40 cellular contexts compared by ENCODE assay signal in the genomic region with DNA sequence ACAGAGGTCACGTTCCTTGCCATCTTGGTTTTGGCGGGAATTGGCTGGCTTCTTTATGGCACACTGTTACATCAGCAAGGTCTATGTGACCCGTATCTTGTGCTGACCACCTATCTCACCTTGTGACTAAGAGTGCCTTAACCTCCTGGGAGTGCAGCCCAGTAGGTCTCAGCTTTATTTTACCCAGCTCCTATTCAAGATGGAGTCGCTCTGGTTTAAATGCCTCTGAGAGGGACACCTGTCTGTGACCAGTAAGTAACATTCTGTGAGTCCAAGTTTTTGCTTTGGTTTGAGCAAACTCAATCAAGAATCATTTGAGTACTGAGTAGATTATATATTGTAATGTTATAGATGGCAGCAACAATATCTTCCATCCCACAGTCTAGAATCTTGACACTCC.
"Had no signal": no experiment of that assay in that cellular context is flagged by ENCODE, and none has a peak within 500 bp of the region (broad histone marks: within the 10 kb centered on the region; RNA-seq: fewer than 3 reads in every experiment).

No MANE protein-coding gene starts in this region.

- H3K4me1 ChIP-seq: adrenal gland, ascending aorta, body of pancreas, breast epithelium had no signal

- H3K36me3 Mint-ChIP-seq: activated naive CD4-positive, alpha-beta T cell treated with anti-CD3 and anti-CD28 coated beads, Interleukin-2, amount 10 ng/mL, durations not matched to agents 7 days and 5 days; activated naive CD4-positive, alpha-beta T cell treated with anti-CD3 and anti-CD28 coated beads, Interleukin-2, amount 50 U/mL, for 24 hours; activated naive CD4-positive, alpha-beta T cell treated with anti-CD3 and anti-CD28 coated beads, Interleukin-2, amount 50 U/mL, for 72 hours; activated naive CD8-positive, alpha-beta T cell; activated naive CD8-positive, alpha-beta T cell treated with anti-CD3 and anti-CD28 coated beads for 36 hours; activated naive CD8-positive, alpha-beta T cell treated with anti-CD3 and anti-CD28 coated beads, Interleukin-2, amount 10 ng/mL, durations not matched to agents 7 days and 5 days; brain had no signal

- DNase-seq: activated effector memory CD4-positive, alpha-beta T cell treated with anti-CD3 and anti-CD28 coated beads, Interleukin-2, amount 50 U/mL, for 16 hours; activated effector memory CD4-positive, alpha-beta T cell treated with Interleukin-2 at 50 U/mL for 16 hours; activated gamma-delta T cell; activated gamma-delta T cell treated with Interleukin-2 at 50 U/mL for 16 hours; activated naive CD4-positive, alpha-beta T cell; activated naive CD4-positive, alpha-beta T cell treated with anti-CD3 and anti-CD28 coated beads for 36 hours; activated naive CD4-positive, alpha-beta T cell treated with anti-CD3 and anti-CD28 coated beads, Interleukin-2, amount 10 ng/mL, durations not matched to agents 7 days and 5 days; activated naive CD4-positive, alpha-beta T cell treated with anti-CD3 and anti-CD28 coated beads, Interleukin-2, amount 50 U/mL, for 16 hours; activated naive CD4-positive, alpha-beta T cell treated with Interleukin-2 at 50 U/mL for 16 hours; activated naive CD8-positive, alpha-beta T cell treated with anti-CD3 and anti-CD28 coated beads for 36 hours; activated naive CD8-positive, alpha-beta T cell treated with anti-CD3 and anti-CD28 coated beads, Interleukin-2, amount 10 ng/mL, durations not matched to agents 7 days and 5 days; activated naive CD8-positive, alpha-beta T cell treated with anti-CD3 and anti-CD28 coated beads, Interleukin-2, amount 50 U/mL, for 24 hours; activated T-cell treated with anti-CD3 and anti-CD28 coated beads, Interleukin-2, amount 50 U/mL, for 1 hour; activated T-cell treated with anti-CD3 and anti-CD28 coated beads, Interleukin-2, amount 50 U/mL, for 24 hours; activated T-cell treated with anti-CD3 and anti-CD28 coated beads, Interleukin-2, amount 50 U/mL, for 4 hours; activated T-cell treated with anti-CD3 and anti-CD28 coated beads, Interleukin-2, amount 50 U/mL, for 48 hours; activated T-cell treated with anti-CD3 and anti-CD28 coated beads, Interleukin-2, amount 50 U/mL, for 72 hours; adrenal gland; amniotic stem cell; amygdala; anterior cingulate cortex; aorta; body of pancreas; brain microvascular endothelial cell; caudate nucleus; central memory CD4-positive, alpha-beta T cell; cerebellar nuclear complex had no signal

- H3K4me1 Mint-ChIP-seq: activated naive CD4-positive, alpha-beta T cell treated with anti-CD3 and anti-CD28 coated beads, Interleukin-2, amount 10 ng/mL, durations not matched to agents 7 days and 5 days; activated naive CD4-positive, alpha-beta T cell treated with anti-CD3 and anti-CD28 coated beads, Interleukin-2, amount 50 U/mL, for 24 hours; activated naive CD8-positive, alpha-beta T cell treated with anti-CD3 and anti-CD28 coated beads for 36 hours; activated naive CD8-positive, alpha-beta T cell treated with anti-CD3 and anti-CD28 coated beads, Interleukin-2, amount 10 ng/mL, durations not matched to agents 7 days and 5 days; activated naive CD8-positive, alpha-beta T cell treated with anti-CD3 and anti-CD28 coated beads, Interleukin-2, amount 50 U/mL, for 24 hours; activated T-helper 17 cell treated with anti-CD3 and anti-CD28 coated beads, Interleukin-2, amount 50 U/mL, for 72 hours; brain; central memory CD8-positive, alpha-beta T cell had no signal

- H3K9me3 ChIP-seq: adrenal gland, ascending aorta, body of pancreas, breast epithelium had no signal

- H3K27me3 Mint-ChIP-seq: activated naive CD4-positive, alpha-beta T cell treated with anti-CD3 and anti-CD28 coated beads, Interleukin-2, amount 10 ng/mL, durations not matched to agents 7 days and 5 days; activated naive CD4-positive, alpha-beta T cell treated with anti-CD3 and anti-CD28 coated beads, Interleukin-2, amount 50 U/mL, for 24 hours; activated naive CD8-positive, alpha-beta T cell; activated naive CD8-positive, alpha-beta T cell treated with anti-CD3 and anti-CD28 coated beads for 36 hours; activated naive CD8-positive, alpha-beta T cell treated with anti-CD3 and anti-CD28 coated beads, Interleukin-2, amount 10 ng/mL, durations not matched to agents 7 days and 5 days; activated naive CD8-positive, alpha-beta T cell treated with anti-CD3 and anti-CD28 coated beads, Interleukin-2, amount 50 U/mL, for 24 hours; activated T-cell treated with anti-CD3 and anti-CD28 coated beads, Interleukin-2, amount 50 U/mL, for 24 hours; activated T-helper 17 cell treated with anti-CD3 and anti-CD28 coated beads, Interleukin-2, amount 50 U/mL, for 72 hours; central memory CD8-positive, alpha-beta T cell had no signal

- H3K4me3 Mint-ChIP-seq: activated naive CD4-positive, alpha-beta T cell treated with anti-CD3 and anti-CD28 coated beads for 36 hours; activated naive CD4-positive, alpha-beta T cell treated with anti-CD3 and anti-CD28 coated beads, Interleukin-2, amount 10 ng/mL, durations not matched to agents 7 days and 5 days; activated naive CD4-positive, alpha-beta T cell treated with anti-CD3 and anti-CD28 coated beads, Interleukin-2, amount 50 U/mL, for 24 hours; activated naive CD8-positive, alpha-beta T cell; activated naive CD8-positive, alpha-beta T cell treated with anti-CD3 and anti-CD28 coated beads for 36 hours; activated naive CD8-positive, alpha-beta T cell treated with anti-CD3 and anti-CD28 coated beads, Interleukin-2, amount 10 ng/mL, durations not matched to agents 7 days and 5 days; activated naive CD8-positive, alpha-beta T cell treated with anti-CD3 and anti-CD28 coated beads, Interleukin-2, amount 50 U/mL, for 24 hours; activated T-cell treated with anti-CD3 and anti-CD28 coated beads, Interleukin-2, amount 50 U/mL, for 24 hours; activated T-cell treated with anti-CD3 and anti-CD28 coated beads, Interleukin-2, amount 50 U/mL, for 4 hours; activated T-cell treated with anti-CD3 and anti-CD28 coated beads, Interleukin-2, amount 50 U/mL, for 72 hours; activated T-helper 1 cell treated with anti-CD3 and anti-CD28 coated beads, Interleukin-12 subunit alpha, Interleukin-12 subunit beta, Interleukin-2, Interleukin-4 antibody, amounts not matched to agents 30 ng/mL and 10 ng/mL and 1 ng/mL, durations not matched to agents 14 hours and 24 hours and 36 hours; activated T-helper 17 cell treated with anti-CD3 and anti-CD28 coated beads, Interleukin-2, amount 50 U/mL, for 72 hours; brain; central memory CD8-positive, alpha-beta T cell had no signal

- H3K27me3 ChIP-seq: adrenal gland, ascending aorta, body of pancreas, brain microvascular endothelial cell, breast epithelium, cardiac muscle cell had no signal

- FAIRE-seq: astrocyte, bronchial epithelial cell had no signal

- H3K9me3 Mint-ChIP-seq: activated naive CD4-positive, alpha-beta T cell treated with anti-CD3 and anti-CD28 coated beads for 36 hours; activated naive CD4-positive, alpha-beta T cell treated with anti-CD3 and anti-CD28 coated beads, Interleukin-2, amount 10 ng/mL, durations not matched to agents 7 days and 5 days; activated naive CD4-positive, alpha-beta T cell treated with anti-CD3 and anti-CD28 coated beads, Interleukin-2, amount 50 U/mL, for 24 hours; activated naive CD8-positive, alpha-beta T cell treated with anti-CD3 and anti-CD28 coated beads, Interleukin-2, amount 10 ng/mL, durations not matched to agents 7 days and 5 days; activated T-helper 17 cell treated with anti-CD3 and anti-CD28 coated beads, Interleukin-2, amount 50 U/mL, for 72 hours; activated T-helper 2 cell treated with anti-CD3 and anti-CD28 coated beads, Interferon-gamma antibody, Interleukin-2, Interleukin-4, amounts not matched to agents 10 μg/mL and 5 μg/mL and 100 μg/mL, durations not matched to agents 14 hours and 24 hours and 36 hours had no signal

- H3K27ac Mint-ChIP-seq: activated naive CD4-positive, alpha-beta T cell treated with anti-CD3 and anti-CD28 coated beads for 36 hours; activated naive CD4-positive, alpha-beta T cell treated with anti-CD3 and anti-CD28 coated beads, Interleukin-2, amount 10 ng/mL, durations not matched to agents 7 days and 5 days; activated naive CD4-positive, alpha-beta T cell treated with anti-CD3 and anti-CD28 coated beads, Interleukin-2, amount 50 U/mL, for 24 hours; activated naive CD4-positive, alpha-beta T cell treated with anti-CD3 and anti-CD28 coated beads, Interleukin-2, amount 50 U/mL, for 72 hours; activated naive CD8-positive, alpha-beta T cell; activated naive CD8-positive, alpha-beta T cell treated with anti-CD3 and anti-CD28 coated beads for 36 hours; activated naive CD8-positive, alpha-beta T cell treated with anti-CD3 and anti-CD28 coated beads, Interleukin-2, amount 10 ng/mL, durations not matched to agents 7 days and 5 days; activated naive CD8-positive, alpha-beta T cell treated with anti-CD3 and anti-CD28 coated beads, Interleukin-2, amount 50 U/mL, for 24 hours; activated T-cell treated with anti-CD3 and anti-CD28 coated beads, Interleukin-2, amount 50 U/mL, for 24 hours; activated T-cell treated with anti-CD3 and anti-CD28 coated beads, Interleukin-2, amount 50 U/mL, for 72 hours; activated T-helper 1 cell treated with anti-CD3 and anti-CD28 coated beads, Interleukin-12 subunit alpha, Interleukin-12 subunit beta, Interleukin-2, Interleukin-4 antibody, amounts not matched to agents 30 ng/mL and 10 ng/mL and 1 ng/mL, durations not matched to agents 14 hours and 24 hours and 36 hours; activated T-helper 17 cell treated with anti-CD3 and anti-CD28 coated beads, Interleukin-2, amount 50 U/mL, for 72 hours; activated T-helper 2 cell treated with anti-CD3 and anti-CD28 coated beads, Interferon-gamma antibody, Interleukin-2, Interleukin-4, amounts not matched to agents 10 μg/mL and 5 μg/mL and 100 μg/mL, durations not matched to agents 14 hours and 24 hours and 36 hours; brain had no signal

- H3K36me3 ChIP-seq: adrenal gland, ascending aorta, brain microvascular endothelial cell, breast epithelium, cardiac muscle cell had no signal

- ATAC-seq: activated naive CD4-positive, alpha-beta T cell treated with anti-CD3 and anti-CD28 coated beads, Interleukin-2, amount 50 U/mL, for 72 hours; activated naive CD8-positive, alpha-beta T cell treated with anti-CD3 and anti-CD28 coated beads, Interleukin-2, amount 50 U/mL, for 24 hours; activated T-cell treated with anti-CD3 and anti-CD28 coated beads, Interleukin-2, amount 50 U/mL, for 4 hours; activated T-cell treated with anti-CD3 and anti-CD28 coated beads, Interleukin-2, amount 50 U/mL, for 72 hours; activated T-helper 17 cell treated with anti-CD3 and anti-CD28 coated beads, Interleukin-2, amount 50 U/mL, for 72 hours; body of pancreas had no signal

- H3K27ac ChIP-seq: adrenal gland, ascending aorta, body of pancreas, brain microvascular endothelial cell, breast epithelium, cardiac muscle cell had no signal

- H3K4me3 ChIP-seq: adrenal gland, ascending aorta, body of pancreas, breast epithelium, cardiac muscle cell had no signal
